23 cellular contexts compared by ENCODE assay signal in the genomic region with DNA sequence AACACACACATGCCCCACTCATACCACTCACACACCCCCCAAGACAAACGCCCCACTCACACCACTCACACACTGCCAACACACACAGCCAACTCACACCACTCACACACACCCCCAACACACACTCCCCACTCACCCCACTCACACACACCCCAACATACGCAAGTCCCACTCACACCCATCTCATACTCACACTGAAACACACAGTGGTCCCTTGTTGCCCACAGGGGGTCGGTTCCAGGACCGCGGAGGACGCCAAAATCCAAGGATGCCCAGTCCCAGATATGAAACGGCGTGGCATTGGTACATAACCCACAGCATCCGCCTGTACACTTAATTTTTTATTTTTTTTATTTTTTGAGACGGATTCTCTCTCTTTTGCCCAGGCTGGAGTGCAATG. TPM values are rescaled to one million over a fixed set of nuclear protein-coding genes. Genes with fewer than 3 reads are reported as not detected.
DNase-seq lines count a peak whose midpoint lies in the region; ATAC-seq, FAIRE-seq and TF ChIP-seq lines count a peak whose summit lies in the region.
"Had no signal": no experiment of that assay in that cellular context is flagged by ENCODE, and none has a peak within 500 bp of the region (broad histone marks: within the 10 kb centered on the region; RNA-seq: fewer than 3 reads in every experiment).

No MANE protein-coding gene starts in this region.

- BruUV-seq in HepG2 (replicated peaks; lab: Mats Ljungman, UMichigan), result no TSS peak

- no peak overlapping the region for H2AFZ ChIP-seq in HepG2 (ENCODE audit: low read length)
- H2AFZ ChIP-seq: GM23338 had no signal

- TF ChIP-seq CTCF in RWPE1 (conservative IDR thresholded peaks at IDR 0.05; ENCODE audit: low read depth), result no peak
- no peak for TF ChIP-seq CTCF in HepG2 (CRISPR knock-in tag; IDR thresholded peaks at IDR 0.05)
- no peak for TF ChIP-seq CTCF in CD14-positive monocyte (IDR thresholded peaks at IDR 0.05)

- no peak for TF ChIP-seq RAD21 in HepG2 (CRISPR knock-in tag; IDR thresholded peaks at IDR 0.05)

- no peaks in the 10 kb centered on the region for H3K4me1 ChIP-seq in HepG2 (ENCODE audit: insufficient read depth, low read length)
- H3K4me1 ChIP-seq: Caco-2, HAP-1 had no signal

- no peaks in the 10 kb centered on the region for H3K9me3 Mint-ChIP-seq in activated CD4-positive, alpha-beta T cell treated with anti-CD3 and anti-CD28 coated beads, Interleukin-2, amount 10 ng/mL, durations not matched to agents 24 days and 14 days
- H3K9me3 Mint-ChIP-seq in activated CD4-positive, alpha-beta T cell treated with anti-CD3 and anti-CD28 coated beads, Interleukin-2, amount 10 ng/mL, durations not matched to agents 7 days and 5 days, result no peaks in the 10 kb centered on the region
- H3K9me3 Mint-ChIP-seq in stimulated activated effector memory CD8-positive, alpha-beta T cell treated with anti-CD3 and anti-CD28 coated beads, Interleukin-12 subunit alpha, Interleukin-12 subunit beta, amount 100 ng/mL, for 72 hours, result no peaks in the 10 kb centered on the region
- H3K9me3 Mint-ChIP-seq in CD14-positive monocyte, result peaks cover 0 to 1% (median 0%) of the 10 kb centered on the region in 7 donors
- H3K9me3 Mint-ChIP-seq: CD4-positive, CD25-positive, alpha-beta regulatory T cell; GM23338; HFFc6; IgD-negative memory B cell had no signal

- H3K27ac Mint-ChIP-seq in activated CD4-positive, alpha-beta T cell treated with anti-CD3 and anti-CD28 coated beads, Interleukin-2, amount 10 ng/mL, durations not matched to agents 24 days and 14 days, result peak overlapping the region; percentile 68
- no peak overlapping the region for H3K27ac Mint-ChIP-seq in activated CD4-positive, alpha-beta T cell treated with anti-CD3 and anti-CD28 coated beads, Interleukin-2, amount 10 ng/mL, durations not matched to agents 7 days and 5 days
- H3K27ac Mint-ChIP-seq in stimulated activated effector memory CD8-positive, alpha-beta T cell treated with anti-CD3 and anti-CD28 coated beads, Interleukin-12 subunit alpha, Interleukin-12 subunit beta, amount 100 ng/mL, for 72 hours, result peak overlapping the region; percentile 70
- peak overlapping the region in 1 of 7 donors; percentile 17 for H3K27ac Mint-ChIP-seq in CD14-positive monocyte
- H3K27ac Mint-ChIP-seq: GM23338, HFFc6, IgD-negative memory B cell had no signal

- H3K27ac ChIP-seq in RWPE1 (peak overlapping the region; percentile 9; the same call in 1 of the 2 replicates), HepG2 (ENCODE audit: extremely low read length, insufficient read depth, low read length) (no peak overlapping the region)
- H3K27ac ChIP-seq: SK-N-MC had no signal

- CTCF ChIA-PET in activated CD4-positive, alpha-beta T cell treated with anti-CD3 and anti-CD28 coated beads, Interleukin-2, amount 10 ng/mL, durations not matched to agents 7 days and 5 days (lab: Charles Lee), result no interaction called here
- CTCF ChIA-PET in RWPE1 (lab: Yijun Ruan, JAX) (interaction anchor here (0.7 kb wide), 1 partner anchor 223 kb away, joined by 3 read pairs; no protein-coding TSS in a partner anchor), HepG2 (lab: Yijun Ruan, JAX; ENCODE audit: low intra/inter-chr PET ratio, low total read pairs) (no interaction called here)

- DNase-seq in activated CD4-positive, alpha-beta T cell treated with anti-CD3 and anti-CD28 coated beads, Interleukin-2, amount 10 ng/mL, durations not matched to agents 24 days and 14 days, result no peak
- no peak for DNase-seq in activated CD4-positive, alpha-beta T cell treated with anti-CD3 and anti-CD28 coated beads, Interleukin-2, amount 10 ng/mL, durations not matched to agents 7 days and 5 days
- DNase-seq in RWPE1 (ENCODE audit: low spot score) (no peak), HepG2 (ENCODE audit: low spot score) (no peak), CD14-positive monocyte (ENCODE audit: low spot score) (no peak), COLO668 (lab: John Stamatoyannopoulos, UW; ENCODE audit: unreplicated experiment) (no peak)
- DNase-seq in stimulated activated effector memory CD8-positive, alpha-beta T cell treated with anti-CD3 and anti-CD28 coated beads, Interleukin-12 subunit alpha, Interleukin-12 subunit beta, amount 100 ng/mL, for 72 hours (ENCODE audit: low spot score in 2 of 2), result no peak
- DNase-seq: Caco-2; CD4-positive, CD25-positive, alpha-beta regulatory T cell; HFFc6; NCI-H1048; NCI-H1417; NCI-H1694; NCI-H2029 treated with DMSO at 0.1 percent for 48 hours; NCI-H2227 treated with DMSO at 0.1 percent for 48 hours; NCI-H69; SIG-M5 had no signal

- H4K20me1 ChIP-seq in HepG2 (ENCODE audit: insufficient read depth, low read length), result no peaks in the 10 kb centered on the region

- peaks cover 14% of the 10 kb centered on the region for H3K4me1 Mint-ChIP-seq in activated CD4-positive, alpha-beta T cell treated with anti-CD3 and anti-CD28 coated beads, Interleukin-2, amount 10 ng/mL, durations not matched to agents 24 days and 14 days
- H3K4me1 Mint-ChIP-seq in activated CD4-positive, alpha-beta T cell treated with anti-CD3 and anti-CD28 coated beads, Interleukin-2, amount 10 ng/mL, durations not matched to agents 7 days and 5 days, result peaks cover 28% of the 10 kb centered on the region
- peaks cover 50% of the 10 kb centered on the region for H3K4me1 Mint-ChIP-seq in stimulated activated effector memory CD8-positive, alpha-beta T cell treated with anti-CD3 and anti-CD28 coated beads, Interleukin-12 subunit alpha, Interleukin-12 subunit beta, amount 100 ng/mL, for 72 hours
- H3K4me1 Mint-ChIP-seq in CD14-positive monocyte, result peaks cover 13% of the 10 kb centered on the region

- H3K4me2 ChIP-seq in HepG2 (ENCODE audit: low read depth, low read length), result no peak overlapping the region
- H3K4me2 ChIP-seq: GM23338 had no signal

- 95% methylated on average over 10 of the region's 10 CpGs for WGBS in HepG2 (ENCODE audit: low lambda C conversion rate)

- TF ChIP-seq EP300 in HepG2 (IDR thresholded peaks at IDR 0.05; ENCODE audit: low read depth in 2 of 2, low read length in 2 of 2) (no peak), HepG2 (CRISPR knock-in tag; IDR thresholded peaks at IDR 0.05; ENCODE audit: borderline replicate concordance) (no peak)

- no peak for TF ChIP-seq POLR2A in HepG2 (IDR thresholded peaks at IDR 0.05; ENCODE audit: insufficient read depth in 1 of 2, low read depth in 2 of 2, low read length in 2 of 2)

- H3K9ac ChIP-seq in HepG2 (ENCODE audit: insufficient read depth, low read depth, low read length), result no peak overlapping the region

- no peak for FAIRE-seq in HepG2 (lab: Jason Lieb, UNC)
- FAIRE-seq: G401.6 had no signal

- POLR2A ChIA-PET in activated CD4-positive, alpha-beta T cell treated with anti-CD3 and anti-CD28 coated beads, Interleukin-2, amount 10 ng/mL, durations not matched to agents 7 days and 5 days (lab: Charles Lee), result interaction anchor here (0.6 kb wide), 1 partner anchor 9 kb away, joined by 3 read pairs; no protein-coding TSS in a partner anchor
- POLR2A ChIA-PET in RWPE1 (lab: Yijun Ruan, JAX; ENCODE audit: low non-redundant PET), result no interaction called here
- POLR2A ChIA-PET in HepG2 (lab: Yijun Ruan, JAX), result no interaction called here

- H3K79me2 ChIP-seq in HepG2 (ENCODE audit: insufficient read depth, low read length), result no peaks in the 10 kb centered on the region

- H3K27me3 Mint-ChIP-seq in activated CD4-positive, alpha-beta T cell treated with anti-CD3 and anti-CD28 coated beads, Interleukin-2, amount 10 ng/mL, durations not matched to agents 24 days and 14 days, result no peaks in the 10 kb centered on the region
- H3K27me3 Mint-ChIP-seq in activated CD4-positive, alpha-beta T cell treated with anti-CD3 and anti-CD28 coated beads, Interleukin-2, amount 10 ng/mL, durations not matched to agents 7 days and 5 days, result no peaks in the 10 kb centered on the region
- H3K27me3 Mint-ChIP-seq in CD14-positive monocyte (ENCODE audit: low read depth in 3 of 3), result peaks cover 0 to 3% (median 0%) of the 10 kb centered on the region in 3 donors
- H3K27me3 Mint-ChIP-seq: CD4-positive, CD25-positive, alpha-beta regulatory T cell; IgD-negative memory B cell had no signal

- intact Hi-C loops in activated CD4-positive, alpha-beta T cell treated with anti-CD3 and anti-CD28 coated beads, Interleukin-2, amount 10 ng/mL, durations not matched to agents 24 days and 14 days (cut with micrococcal nuclease), result no loop called here
- intact Hi-C loops in HepG2 (cut with micrococcal nuclease; ENCODE audit: unreplicated experiment), result no loop called here
- intact Hi-C loops in CD14-positive monocyte (cut with micrococcal nuclease), result no loop called here

- in situ Hi-C loops in HepG2 (cut with HindIII; ENCODE audit: extremely low pct_ligation_motif_present, low pct_unique_long_range_greater_than_20kb), result no loop called here

- no peaks in the 10 kb centered on the region for H3K9me3 ChIP-seq in HepG2 (ENCODE audit: low read length)
- H3K9me3 ChIP-seq: Caco-2, HAP-1 had no signal

- H3K36me3 Mint-ChIP-seq in activated CD4-positive, alpha-beta T cell treated with anti-CD3 and anti-CD28 coated beads, Interleukin-2, amount 10 ng/mL, durations not matched to agents 24 days and 14 days (ENCODE audit: low read depth), result peaks cover 54% of the 10 kb centered on the region
- peaks cover 51% of the 10 kb centered on the region for H3K36me3 Mint-ChIP-seq in activated CD4-positive, alpha-beta T cell treated with anti-CD3 and anti-CD28 coated beads, Interleukin-2, amount 10 ng/mL, durations not matched to agents 7 days and 5 days (ENCODE audit: low read depth)
- H3K36me3 Mint-ChIP-seq in stimulated activated effector memory CD8-positive, alpha-beta T cell treated with anti-CD3 and anti-CD28 coated beads, Interleukin-12 subunit alpha, Interleukin-12 subunit beta, amount 100 ng/mL, for 72 hours, result no peaks in the 10 kb centered on the region
- peaks cover 52 to 89% of the 10 kb centered on the region in 2 donors for H3K36me3 Mint-ChIP-seq in CD14-positive monocyte

- H3K36me3 ChIP-seq in HepG2 (replicated peaks in 1 of 2; ENCODE audit: control insufficient read depth in 1 of 2, insufficient read depth in 2 of 2, low read length in 2 of 2), result peaks cover 2 to 4% of the 10 kb centered on the region in 2 experiments; a peak in 3 of 5 replicates
- H3K36me3 ChIP-seq: HAP-1 had no signal

- H3K27me3 ChIP-seq in HepG2 (ENCODE audit: control insufficient read depth in 1 of 2, insufficient read depth in 2 of 2, low read length in 2 of 2), result no peaks in the 10 kb centered on the region

- H3K4me3 ChIP-seq in HepG2 (replicated peaks in 1 of 3; ENCODE audit: insufficient read depth in 1 of 3, low read depth in 2 of 3, low read length in 3 of 3), result no peak overlapping the region
- H3K4me3 ChIP-seq: GM23338, HAP-1, SK-N-MC had no signal

- ATAC-seq in HepG2, result no peak
- no peak for ATAC-seq in stimulated activated effector memory CD8-positive, alpha-beta T cell treated with anti-CD3 and anti-CD28 coated beads, Interleukin-12 subunit alpha, Interleukin-12 subunit beta, amount 100 ng/mL, for 72 hours
- ATAC-seq: GM23338, Panc1 had no signal

- H3K4me3 Mint-ChIP-seq in activated CD4-positive, alpha-beta T cell treated with anti-CD3 and anti-CD28 coated beads, Interleukin-2, amount 10 ng/mL, durations not matched to agents 24 days and 14 days, result no peak overlapping the region
- no peak overlapping the region for H3K4me3 Mint-ChIP-seq in activated CD4-positive, alpha-beta T cell treated with anti-CD3 and anti-CD28 coated beads, Interleukin-2, amount 10 ng/mL, durations not matched to agents 7 days and 5 days
- H3K4me3 Mint-ChIP-seq in stimulated activated effector memory CD8-positive, alpha-beta T cell treated with anti-CD3 and anti-CD28 coated beads, Interleukin-12 subunit alpha, Interleukin-12 subunit beta, amount 100 ng/mL, for 72 hours, result no peak overlapping the region
- no peak overlapping the region for H3K4me3 Mint-ChIP-seq in CD14-positive monocyte
- H3K4me3 Mint-ChIP-seq: CD4-positive, CD25-positive, alpha-beta regulatory T cell; GM23338; HFFc6 had no signal

RNA-seq across cellular contexts. Expression of a gene that starts 20.9 kb away (rescaled TPM):
- 238 and 264 TPM in 2 replicates for total RNA-seq in activated CD4-positive, alpha-beta T cell treated with anti-CD3 and anti-CD28 coated beads, Interleukin-2, amount 10 ng/mL, durations not matched to agents 24 days and 14 days
- 100 to 1,000 TPM; 579 to 602 TPM for total RNA-seq in activated CD4-positive, alpha-beta T cell treated with anti-CD3 and anti-CD28 coated beads, Interleukin-2, amount 10 ng/mL, durations not matched to agents 7 days and 5 days
- 38.7 and 42.8 TPM in 2 replicates for total RNA-seq in HepG2 (2016; rRNA removed; fragmentation: Illumina TruSeq; extraction: Trizol)
- 8.0 and 9.3 TPM in 2 replicates for total RNA-seq in HepG2 (2016; cell fraction: cytosol; rRNA removed; fragmentation: Illumina TruSeq; extraction: Trizol; ENCODE audit: low read depth)
- total RNA-seq in HepG2 (2016; cell fraction: insoluble cytoplasmic fraction; rRNA removed; fragmentation: Illumina TruSeq; extraction: Trizol), result 36.5 and 38.8 TPM in 2 replicates
- 12.8 and 13.4 TPM in 2 replicates for total RNA-seq in HepG2 (2016; cell fraction: membrane; rRNA removed; fragmentation: Illumina TruSeq; extraction: Trizol)
- total RNA-seq in HepG2 (2016; cell fraction: nucleus; rRNA removed; fragmentation: Illumina TruSeq; extraction: Trizol), result 57.4 and 57.5 TPM in 2 replicates
- polyA plus RNA-seq in HepG2 (2011; rRNA removed) (38.6 and 44.0 TPM in 2 replicates), CD14-positive monocyte (10 to 100 TPM; 10.3 to 18.1 TPM)
- 16.4 and 18.9 TPM in 2 replicates for polyA plus RNA-seq in HepG2 (2011; cell fraction: cytosol; rRNA removed)
- polyA plus RNA-seq in HepG2 (2011; cell fraction: nucleus; rRNA removed), result 134 and 171 TPM in 2 replicates
- polyA plus RNA-seq in HepG2 (2012), result 28.2 and 46.6 TPM in 2 replicates
- polyA plus RNA-seq in HepG2 (2016; cell fraction: cytosol; fragmentation: Illumina TruSeq; extraction: Trizol; ENCODE audit: low read depth), result 1.4 and 2.0 TPM in 2 replicates
- polyA plus RNA-seq in HepG2 (2016; cell fraction: insoluble cytoplasmic fraction; fragmentation: Illumina TruSeq; extraction: Trizol; ENCODE audit: low read depth), result 23.5 and 27.4 TPM in 2 replicates
- 3.4 and 3.7 TPM in 2 replicates for polyA plus RNA-seq in HepG2 (2016; cell fraction: membrane; fragmentation: Illumina TruSeq; extraction: Trizol; ENCODE audit: low read depth)
- 77.8 and 79.2 TPM in 2 replicates for polyA plus RNA-seq in HepG2 (2016; cell fraction: nucleus; fragmentation: Illumina TruSeq; extraction: Trizol; ENCODE audit: insufficient read depth, low read depth)
- 133 and 148 TPM in 2 replicates for polyA minus RNA-seq in HepG2 (2011; rRNA and poly(A)+ RNA removed; ENCODE audit: low replicate concordance)
- polyA minus RNA-seq in HepG2 (2011; cell fraction: cytosol; rRNA and poly(A)+ RNA removed), result 36.1 and 37.6 TPM in 2 replicates
- 108 and 132 TPM in 2 replicates for polyA minus RNA-seq in HepG2 (2011; cell fraction: nucleus; rRNA and poly(A)+ RNA removed)
